Comparison of ENCODE assay signal across 1 cellular context in the genomic region with DNA sequence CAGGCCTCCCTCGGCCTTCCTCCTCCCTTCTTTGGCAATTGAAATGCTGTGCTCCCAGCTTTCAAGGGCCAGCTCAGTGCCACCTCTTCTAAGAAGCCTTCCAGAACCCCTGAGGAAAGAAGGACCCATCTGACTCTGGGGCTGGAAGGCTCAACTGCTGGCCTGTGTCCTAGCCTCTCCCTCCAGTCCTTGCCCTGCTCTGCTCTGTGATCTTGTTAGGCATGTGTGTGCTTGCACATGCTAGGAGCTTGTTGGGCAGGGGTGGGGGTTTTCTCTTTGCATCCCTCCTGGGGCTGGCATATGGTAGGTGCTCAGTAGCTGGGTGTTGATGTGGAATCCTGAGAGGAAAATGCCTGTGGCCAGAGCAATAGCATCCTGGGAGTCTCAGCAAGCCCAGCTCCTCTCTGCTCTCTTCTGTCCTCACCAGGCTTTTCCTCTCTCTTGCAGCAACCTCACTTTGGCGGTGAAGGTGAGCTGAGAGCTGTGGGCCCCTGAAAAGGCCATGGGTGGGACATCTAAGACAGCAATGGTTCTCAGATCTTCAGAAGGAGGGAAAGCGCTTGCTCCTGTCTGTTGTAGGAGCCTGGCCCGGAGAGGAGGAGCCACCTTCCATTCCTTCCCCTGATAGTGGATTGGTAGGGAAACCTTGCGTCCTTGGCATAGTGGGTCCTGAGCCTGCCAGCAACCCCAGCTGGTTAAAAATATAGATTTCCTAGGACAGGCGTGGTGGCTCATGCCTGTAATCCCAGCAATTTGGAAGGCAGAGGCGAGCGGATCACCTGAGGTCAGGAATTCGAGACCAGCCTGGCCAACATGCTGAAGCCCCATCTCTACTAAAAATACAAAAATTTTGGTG.
TF ChIP-seq lines count a peak whose summit lies in the region.

No MANE protein-coding gene starts in this region.

TF ChIP-seq in WTC11, 78 proteins besides CTCF, POLR2A, EP300 and RAD21:
- TF ChIP-seq, protein P1, sequence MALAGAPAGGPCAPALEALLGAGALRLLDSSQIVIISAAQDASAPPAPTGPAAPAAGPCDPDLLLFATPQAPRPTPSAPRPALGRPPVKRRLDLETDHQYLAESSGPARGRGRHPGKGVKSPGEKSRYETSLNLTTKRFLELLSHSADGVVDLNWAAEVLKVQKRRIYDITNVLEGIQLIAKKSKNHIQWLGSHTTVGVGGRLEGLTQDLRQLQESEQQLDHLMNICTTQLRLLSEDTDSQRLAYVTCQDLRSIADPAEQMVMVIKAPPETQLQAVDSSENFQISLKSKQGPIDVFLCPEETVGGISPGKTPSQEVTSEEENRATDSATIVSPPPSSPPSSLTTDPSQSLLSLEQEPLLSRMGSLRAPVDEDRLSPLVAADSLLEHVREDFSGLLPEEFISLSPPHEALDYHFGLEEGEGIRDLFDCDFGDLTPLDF (CRISPR knock-in tag; IDR thresholded peaks at IDR 0.05) = no peak
- TF ChIP-seq ETV6 (CRISPR knock-in tag; IDR thresholded peaks at IDR 0.05) = no peak
- TF ChIP-seq, protein P2, sequence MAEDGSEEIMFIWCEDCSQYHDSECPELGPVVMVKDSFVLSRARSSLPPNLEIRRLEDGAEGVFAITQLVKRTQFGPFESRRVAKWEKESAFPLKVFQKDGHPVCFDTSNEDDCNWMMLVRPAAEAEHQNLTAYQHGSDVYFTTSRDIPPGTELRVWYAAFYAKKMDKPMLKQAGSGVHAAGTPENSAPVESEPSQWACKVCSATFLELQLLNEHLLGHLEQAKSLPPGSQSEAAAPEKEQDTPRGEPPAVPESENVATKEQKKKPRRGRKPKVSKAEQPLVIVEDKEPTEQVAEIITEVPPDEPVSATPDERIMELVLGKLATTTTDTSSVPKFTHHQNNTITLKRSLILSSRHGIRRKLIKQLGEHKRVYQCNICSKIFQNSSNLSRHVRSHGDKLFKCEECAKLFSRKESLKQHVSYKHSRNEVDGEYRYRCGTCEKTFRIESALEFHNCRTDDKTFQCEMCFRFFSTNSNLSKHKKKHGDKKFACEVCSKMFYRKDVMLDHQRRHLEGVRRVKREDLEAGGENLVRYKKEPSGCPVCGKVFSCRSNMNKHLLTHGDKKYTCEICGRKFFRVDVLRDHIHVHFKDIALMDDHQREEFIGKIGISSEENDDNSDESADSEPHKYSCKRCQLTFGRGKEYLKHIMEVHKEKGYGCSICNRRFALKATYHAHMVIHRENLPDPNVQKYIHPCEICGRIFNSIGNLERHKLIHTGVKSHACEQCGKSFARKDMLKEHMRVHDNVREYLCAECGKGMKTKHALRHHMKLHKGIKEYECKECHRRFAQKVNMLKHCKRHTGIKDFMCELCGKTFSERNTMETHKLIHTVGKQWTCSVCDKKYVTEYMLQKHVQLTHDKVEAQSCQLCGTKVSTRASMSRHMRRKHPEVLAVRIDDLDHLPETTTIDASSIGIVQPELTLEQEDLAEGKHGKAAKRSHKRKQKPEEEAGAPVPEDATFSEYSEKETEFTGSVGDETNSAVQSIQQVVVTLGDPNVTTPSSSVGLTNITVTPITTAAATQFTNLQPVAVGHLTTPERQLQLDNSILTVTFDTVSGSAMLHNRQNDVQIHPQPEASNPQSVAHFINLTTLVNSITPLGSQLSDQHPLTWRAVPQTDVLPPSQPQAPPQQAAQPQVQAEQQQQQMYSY (CRISPR knock-in tag; IDR thresholded peaks at IDR 0.05) = peak; percentile 51
TF ChIP-seq in WTC11: peak in this region for 1.
